8 cellular contexts compared by ENCODE assay signal in genomic region chr19:12777217-12778019, GRCh38. TPM values are rescaled to one million over a fixed set of nuclear protein-coding genes. Genes with fewer than 3 reads are reported as not detected.
DNase-seq lines count a peak whose midpoint lies in the region; ATAC-seq and TF ChIP-seq lines count a peak whose summit lies in the region.

No MANE protein-coding gene starts in this region.

- POLR2A ChIA-PET in Caco-2 (lab: Charles Lee) = interaction anchor here (0.6 to 2.5 kb wide), 3 partner anchors 12 to 93 kb away, joined by 3 to 36 read pairs (median 7); partner anchors contain the start of gene JUNB

- 5% methylated on average over 36 to 43 of the region's 43 CpGs for WGBS in lower leg skin, 2 donors

- H3K4me3 ChIP-seq in Caco-2 (ENCODE audit: low read depth, low read length) = peak overlapping the region; percentile 53
- H3K4me3 ChIP-seq in lower leg skin (ENCODE audit: low read depth, poor library complexity, severe bottlenecking) = peak overlapping the region; percentile 46

- H3K4me1 ChIP-seq in Caco-2 = peaks cover 20% of the 10 kb centered on the region

- peak overlapping the region; percentile 85 for H3K4me3 Mint-ChIP-seq in Caco-2 (ENCODE audit: unreplicated experiment)

- peaks cover 19% of the 10 kb centered on the region for H3K4me1 Mint-ChIP-seq in Caco-2 (ENCODE audit: low read depth, unreplicated experiment)

- intact Hi-C loops in Caco-2 (cut with micrococcal nuclease; ENCODE audit: unreplicated experiment) = loop anchor here (1.0 to 5.0 kb wide), 3 partner anchors 15 to 55 kb away; partner anchors contain the start of gene TNPO2
- intact Hi-C loops in lower leg skin (cut with DNase I; ENCODE audit: low total_unique reads) = loop anchor here (2.0 kb wide), 1 partner anchor 17 kb away; no protein-coding TSS in a partner anchor

- H3K27me3 ChIP-seq in Caco-2 (replicated peaks; ENCODE audit: control insufficient read depth, insufficient read depth, low read length) = no peaks in the 10 kb centered on the region

- no peaks in the 10 kb centered on the region for H3K36me3 ChIP-seq in Caco-2 (ENCODE audit: control insufficient read depth, insufficient read depth, low read length)

- peak; percentile 34 for ATAC-seq in HG02642 (IDR thresholded peaks at IDR 0.05; ENCODE audit: poor library complexity, unreplicated experiment)
- ATAC-seq in HG02610 (IDR thresholded peaks at IDR 0.05; ENCODE audit: unreplicated experiment) = no peak

- peaks cover 19% of the 10 kb centered on the region for H3K36me3 Mint-ChIP-seq in Caco-2 (ENCODE audit: insufficient read depth, unreplicated experiment)

- TF ChIP-seq CTCF in Caco-2 (IDR thresholded peaks at IDR 0.05; ENCODE audit: insufficient read depth in 1 of 2, low read depth in 1 of 2, low read length in 1 of 2, severe bottlenecking in 1 of 2, unreplicated experiment in 1 of 2) (peak; percentile 85 to 97), lower leg skin (IDR thresholded peaks at IDR 0.05) (peak in 1 of 3 donors; percentile 77)

- no peaks in the 10 kb centered on the region for H3K27me3 Mint-ChIP-seq in Caco-2 (ENCODE audit: insufficient read depth, unreplicated experiment)

- no peaks in the 10 kb centered on the region for H3K9me3 Mint-ChIP-seq in Caco-2 (ENCODE audit: unreplicated experiment)

- CTCF ChIA-PET in Caco-2 (lab: Charles Lee) = interaction anchor here (0.6 to 2.8 kb wide), 6 partner anchors 12 to 71 kb away, joined by 3 to 38 read pairs (median 6); partner anchors contain the start of gene JUNB

- no peak for TF ChIP-seq POLR2A in lower leg skin (IDR thresholded peaks at IDR 0.05)

- H3K27ac Mint-ChIP-seq in Caco-2 (ENCODE audit: unreplicated experiment) = no peak overlapping the region

- BruUV-seq in Caco-2 (replicated peaks; lab: Mats Ljungman, UMichigan) = no TSS peak

- H3K9me3 ChIP-seq in Caco-2 = no peaks in the 10 kb centered on the region

- DNase-seq in Caco-2 (peak; percentile 73 to 88), NCI-H526 (lab: John Stamatoyannopoulos, UW) (peak; percentile 44 to 74), ecto neural progenitor cell (ENCODE audit: low spot score) (peak; percentile 89), lower leg skin (ENCODE audit: low spot score in 2 of 2) (peak; percentile 58 to 96)
- DNase-seq in activated CD4-positive, alpha-beta T cell treated with anti-CD3 and anti-CD28 coated beads, Interleukin-2, amount 50 U/mL, for 24 hours (ENCODE audit: low read depth in 1 of 2, low spot score in 1 of 2) = peak; percentile 69 to 73
- DNase-seq in stimulated activated CD4-positive, alpha-beta T cell treated with anti-CD3 and anti-CD28 coated beads, Interleukin-4, amount 100 ng/mL, for 48 hours (ENCODE audit: low read depth in 2 of 2) = peak; percentile 77 to 82

RNA-seq across cellular contexts. Expression of gene HOOK2, which starts 2.1 kb away (rescaled TPM):
- 74.2 and 80.4 TPM in 2 replicates for total RNA-seq in Caco-2 (2022)
- total RNA-seq in lower leg skin = 100 to 1,000 TPM in 1 of 4 donors, 10 to 100 TPM in 3; 49.9 to 122 (median 65.8) TPM

RNA-seq across cellular contexts. Expression of gene JUNB, which starts 13.9 kb away (rescaled TPM):
- total RNA-seq in Caco-2 (2022) (16.4 and 19.4 TPM in 2 replicates), lower leg skin (1,000 to 10,000 TPM in 1 of 4 donors, 100 to 1,000 TPM in 3; 608 to 1,091 (median 870) TPM)

RNA-seq across cellular contexts. Expression of gene PRDX2, which starts 24.2 kb away (rescaled TPM):
- total RNA-seq in Caco-2 (2022) (265 and 285 TPM in 2 replicates), lower leg skin (100 to 1,000 TPM; 266 to 459 (median 327) TPM)

RNA-seq across cellular contexts. Expression of gene THSD8, which starts 24.5 kb away (rescaled TPM):
- total RNA-seq in Caco-2 (2022) (23.9 and 25.9 TPM in 2 replicates), lower leg skin (1 to 10 TPM in 1 of 4 donors, not detected in 3; 1.6 TPM)

RNA-seq across cellular contexts. Expression of gene BEST2, which starts 25.8 kb away (rescaled TPM):
- total RNA-seq in Caco-2 (2022) (0.27 TPM in 1 of 2 replicates, not detected in the other), lower leg skin (100 to 1,000 TPM in 2 of 4 donors, 10 to 100 TPM in 2; 58.3 to 116 (median 85.5) TPM)

Comparison
In these comparisons a context has a peak if more than half of its experiments do, and no peak if none do; other contexts are left out.
1. RNA of gene JUNB, which starts 13.9 kb away (total RNA-seq): 608 to 1,091 TPM in lower leg skin; 16.4 to 19.4 TPM in Caco-2; every median in the first group is over 10 times any median in the second.
2. Peak in every context shown above with its lines, with median percentiles within 50 percentile points of each other: DNase-seq.